In the genomic region with DNA sequence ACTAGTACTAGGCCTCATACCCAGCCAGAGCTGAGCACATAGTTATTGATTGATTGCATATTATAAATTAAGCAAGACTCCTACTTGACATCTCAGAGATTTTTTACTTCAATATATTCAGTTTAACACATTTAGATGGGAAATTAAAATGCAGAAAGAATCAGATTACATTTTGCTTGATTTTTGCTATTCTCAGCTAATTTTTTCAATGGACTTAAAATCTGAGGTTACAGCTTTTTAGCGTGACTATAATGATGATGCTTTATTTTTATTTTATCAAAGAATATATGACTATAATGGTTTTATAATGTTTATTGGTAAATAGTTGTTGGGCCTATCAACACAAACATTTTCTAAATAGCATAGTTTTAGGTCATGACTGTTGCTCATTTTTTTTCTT, we compare ENCODE assay signal across 34 cellular contexts.
"Had no signal": no experiment of that assay in that cellular context is flagged by ENCODE, and none has a peak within 500 bp of the region (broad histone marks: within the 10 kb centered on the region; RNA-seq: fewer than 3 reads in every experiment).

No MANE protein-coding gene starts in this region.

- FAIRE-seq: astrocyte, bronchial epithelial cell had no signal

- H3K9me3 ChIP-seq: adrenal gland, ascending aorta, body of pancreas, breast epithelium had no signal

- DNase-seq: activated effector memory CD4-positive, alpha-beta T cell treated with anti-CD3 and anti-CD28 coated beads, Interleukin-2, amount 50 U/mL, for 16 hours; activated effector memory CD4-positive, alpha-beta T cell treated with Interleukin-2 at 50 U/mL for 16 hours; activated gamma-delta T cell; activated gamma-delta T cell treated with Interleukin-2 at 50 U/mL for 16 hours; activated naive CD4-positive, alpha-beta T cell; activated naive CD4-positive, alpha-beta T cell treated with anti-CD3 and anti-CD28 coated beads for 36 hours; activated naive CD4-positive, alpha-beta T cell treated with anti-CD3 and anti-CD28 coated beads, Interleukin-2, amount 10 ng/mL, durations not matched to agents 7 days and 5 days; activated naive CD4-positive, alpha-beta T cell treated with anti-CD3 and anti-CD28 coated beads, Interleukin-2, amount 50 U/mL, for 16 hours; activated naive CD4-positive, alpha-beta T cell treated with Interleukin-2 at 50 U/mL for 16 hours; activated naive CD8-positive, alpha-beta T cell treated with anti-CD3 and anti-CD28 coated beads for 36 hours; activated naive CD8-positive, alpha-beta T cell treated with anti-CD3 and anti-CD28 coated beads, Interleukin-2, amount 10 ng/mL, durations not matched to agents 7 days and 5 days; activated naive CD8-positive, alpha-beta T cell treated with anti-CD3 and anti-CD28 coated beads, Interleukin-2, amount 50 U/mL, for 24 hours; activated T-cell treated with anti-CD3 and anti-CD28 coated beads, Interleukin-2, amount 50 U/mL, for 1 hour; activated T-cell treated with anti-CD3 and anti-CD28 coated beads, Interleukin-2, amount 50 U/mL, for 24 hours; activated T-cell treated with anti-CD3 and anti-CD28 coated beads, Interleukin-2, amount 50 U/mL, for 4 hours; activated T-cell treated with anti-CD3 and anti-CD28 coated beads, Interleukin-2, amount 50 U/mL, for 48 hours; activated T-cell treated with anti-CD3 and anti-CD28 coated beads, Interleukin-2, amount 50 U/mL, for 72 hours; adrenal gland; amniotic stem cell; amygdala; anterior cingulate cortex; aorta; body of pancreas; brain microvascular endothelial cell; caudate nucleus; central memory CD4-positive, alpha-beta T cell; cerebellar nuclear complex had no signal

- H3K36me3 ChIP-seq: adrenal gland, ascending aorta, brain microvascular endothelial cell, breast epithelium, cardiac muscle cell had no signal

- H3K27me3 ChIP-seq: adrenal gland, ascending aorta, body of pancreas, brain microvascular endothelial cell, breast epithelium, cardiac muscle cell had no signal

- H3K27ac ChIP-seq: adrenal gland, ascending aorta, body of pancreas, brain microvascular endothelial cell, breast epithelium, cardiac muscle cell had no signal

- H3K4me3 ChIP-seq: adrenal gland, ascending aorta, body of pancreas, breast epithelium, cardiac muscle cell had no signal

- ATAC-seq: activated naive CD4-positive, alpha-beta T cell treated with anti-CD3 and anti-CD28 coated beads, Interleukin-2, amount 50 U/mL, for 72 hours; activated naive CD8-positive, alpha-beta T cell treated with anti-CD3 and anti-CD28 coated beads, Interleukin-2, amount 50 U/mL, for 24 hours; activated T-cell treated with anti-CD3 and anti-CD28 coated beads, Interleukin-2, amount 50 U/mL, for 4 hours; activated T-cell treated with anti-CD3 and anti-CD28 coated beads, Interleukin-2, amount 50 U/mL, for 72 hours; activated T-helper 17 cell treated with anti-CD3 and anti-CD28 coated beads, Interleukin-2, amount 50 U/mL, for 72 hours; body of pancreas had no signal

- H3K4me1 ChIP-seq: adrenal gland, ascending aorta, body of pancreas, breast epithelium had no signal
